Comparison of ENCODE assay signal across 1 cellular context in the genomic region with DNA sequence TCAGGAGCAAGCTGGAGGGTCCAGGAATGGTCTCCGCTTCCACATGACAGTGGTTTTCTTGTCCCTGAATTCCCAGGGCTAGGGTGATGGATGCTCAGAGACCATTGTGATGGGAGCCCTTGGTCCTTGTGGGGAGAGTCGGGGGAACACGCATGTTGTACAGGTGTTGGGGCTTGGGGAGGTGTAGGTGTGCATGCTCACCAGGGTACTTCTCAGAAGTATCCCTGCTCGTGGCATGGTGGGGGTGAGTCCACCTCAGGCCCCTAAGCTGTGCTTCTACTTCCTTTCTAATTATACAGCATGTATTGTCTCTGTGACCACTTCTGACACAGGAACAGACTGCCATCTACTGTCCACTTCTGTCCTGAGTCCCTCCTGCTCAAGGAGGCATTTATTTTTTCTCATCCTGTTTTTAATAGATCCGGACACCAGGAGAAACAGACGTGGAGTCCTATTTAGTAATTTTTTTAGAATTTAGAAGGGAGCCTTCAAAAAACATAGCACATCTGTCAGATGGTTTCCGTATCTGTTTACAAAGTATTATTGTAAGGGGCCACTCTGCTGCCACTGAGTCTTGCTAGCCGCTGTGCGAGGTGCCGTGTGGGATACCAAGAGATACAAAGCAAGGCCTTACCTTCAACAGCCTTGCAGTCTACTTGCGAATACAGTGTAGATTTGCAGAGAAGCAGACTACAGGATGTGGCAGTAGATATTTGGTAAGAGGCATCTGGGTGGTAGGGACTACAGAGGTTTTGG.
TF ChIP-seq lines count a peak whose summit lies in the region.

No MANE protein-coding gene starts in this region.

TF ChIP-seq in GM23338, 12 proteins besides CTCF, POLR2A, EP300 and RAD21 (continued from another document):
- TF ChIP-seq, protein P1, sequence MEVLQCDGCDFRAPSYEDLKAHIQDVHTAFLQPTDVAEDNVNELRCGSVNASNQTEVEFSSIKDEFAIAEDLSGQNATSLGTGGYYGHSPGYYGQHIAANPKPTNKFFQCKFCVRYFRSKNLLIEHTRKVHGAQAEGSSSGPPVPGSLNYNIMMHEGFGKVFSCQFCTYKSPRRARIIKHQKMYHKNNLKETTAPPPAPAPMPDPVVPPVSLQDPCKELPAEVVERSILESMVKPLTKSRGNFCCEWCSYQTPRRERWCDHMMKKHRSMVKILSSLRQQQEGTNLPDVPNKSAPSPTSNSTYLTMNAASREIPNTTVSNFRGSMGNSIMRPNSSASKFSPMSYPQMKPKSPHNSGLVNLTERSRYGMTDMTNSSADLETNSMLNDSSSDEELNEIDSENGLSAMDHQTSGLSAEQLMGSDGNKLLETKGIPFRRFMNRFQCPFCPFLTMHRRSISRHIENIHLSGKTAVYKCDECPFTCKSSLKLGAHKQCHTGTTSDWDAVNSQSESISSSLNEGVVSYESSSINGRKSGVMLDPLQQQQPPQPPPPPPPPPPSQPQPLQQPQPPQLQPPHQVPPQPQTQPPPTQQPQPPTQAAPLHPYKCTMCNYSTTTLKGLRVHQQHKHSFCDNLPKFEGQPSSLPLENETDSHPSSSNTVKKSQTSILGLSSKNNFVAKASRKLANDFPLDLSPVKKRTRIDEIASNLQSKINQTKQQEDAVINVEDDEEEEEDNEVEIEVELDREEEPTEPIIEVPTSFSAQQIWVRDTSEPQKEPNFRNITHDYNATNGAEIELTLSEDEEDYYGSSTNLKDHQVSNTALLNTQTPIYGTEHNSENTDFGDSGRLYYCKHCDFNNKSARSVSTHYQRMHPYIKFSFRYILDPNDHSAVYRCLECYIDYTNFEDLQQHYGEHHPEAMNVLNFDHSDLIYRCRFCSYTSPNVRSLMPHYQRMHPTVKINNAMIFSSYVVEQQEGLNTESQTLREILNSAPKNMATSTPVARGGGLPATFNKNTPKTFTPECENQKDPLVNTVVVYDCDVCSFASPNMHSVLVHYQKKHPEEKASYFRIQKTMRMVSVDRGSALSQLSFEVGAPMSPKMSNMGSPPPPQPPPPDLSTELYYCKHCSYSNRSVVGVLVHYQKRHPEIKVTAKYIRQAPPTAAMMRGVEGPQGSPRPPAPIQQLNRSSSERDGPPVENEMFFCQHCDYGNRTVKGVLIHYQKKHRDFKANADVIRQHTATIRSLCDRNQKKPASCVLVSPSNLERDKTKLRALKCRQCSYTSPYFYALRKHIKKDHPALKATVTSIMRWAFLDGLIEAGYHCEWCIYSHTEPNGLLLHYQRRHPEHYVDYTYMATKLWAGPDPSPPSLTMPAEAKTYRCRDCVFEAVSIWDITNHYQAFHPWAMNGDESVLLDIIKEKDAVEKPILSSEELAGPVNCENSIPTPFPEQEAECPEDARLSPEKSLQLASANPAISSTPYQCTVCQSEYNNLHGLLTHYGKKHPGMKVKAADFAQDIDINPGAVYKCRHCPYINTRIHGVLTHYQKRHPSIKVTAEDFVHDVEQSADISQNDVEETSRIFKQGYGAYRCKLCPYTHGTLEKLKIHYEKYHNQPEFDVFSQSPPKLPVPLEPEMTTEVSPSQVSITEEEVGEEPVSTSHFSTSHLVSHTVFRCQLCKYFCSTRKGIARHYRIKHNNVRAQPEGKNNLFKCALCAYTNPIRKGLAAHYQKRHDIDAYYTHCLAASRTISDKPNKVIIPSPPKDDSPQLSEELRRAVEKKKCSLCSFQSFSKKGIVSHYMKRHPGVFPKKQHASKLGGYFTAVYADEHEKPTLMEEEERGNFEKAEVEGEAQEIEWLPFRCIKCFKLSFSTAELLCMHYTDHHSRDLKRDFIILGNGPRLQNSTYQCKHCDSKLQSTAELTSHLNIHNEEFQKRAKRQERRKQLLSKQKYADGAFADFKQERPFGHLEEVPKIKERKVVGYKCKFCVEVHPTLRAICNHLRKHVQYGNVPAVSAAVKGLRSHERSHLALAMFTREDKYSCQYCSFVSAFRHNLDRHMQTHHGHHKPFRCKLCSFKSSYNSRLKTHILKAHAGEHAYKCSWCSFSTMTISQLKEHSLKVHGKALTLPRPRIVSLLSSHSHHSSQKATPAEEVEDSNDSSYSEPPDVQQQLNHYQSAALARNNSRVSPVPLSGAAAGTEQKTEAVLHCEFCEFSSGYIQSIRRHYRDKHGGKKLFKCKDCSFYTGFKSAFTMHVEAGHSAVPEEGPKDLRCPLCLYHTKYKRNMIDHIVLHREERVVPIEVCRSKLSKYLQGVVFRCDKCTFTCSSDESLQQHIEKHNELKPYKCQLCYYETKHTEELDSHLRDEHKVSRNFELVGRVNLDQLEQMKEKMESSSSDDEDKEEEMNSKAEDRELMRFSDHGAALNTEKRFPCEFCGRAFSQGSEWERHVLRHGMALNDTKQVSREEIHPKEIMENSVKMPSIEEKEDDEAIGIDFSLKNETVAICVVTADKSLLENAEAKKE (CRISPR knock-in tag; IDR thresholded peaks at IDR 0.05): no peak
- TF ChIP-seq POLR2AphosphoS5 (IDR thresholded peaks at IDR 0.05; ENCODE audit: low read depth) (no peak), EZH2 (IDR thresholded peaks at IDR 0.05; ENCODE audit: low read depth, unreplicated experiment) (no peak)
